In genomic region chr3:46102059-46102779, GRCh38 we compare ENCODE assay signal across 1 cellular context.
TF ChIP-seq lines count a peak whose summit lies in the region.

No MANE protein-coding gene starts in this region.

TF ChIP-seq in WTC11, 78 proteins besides CTCF, POLR2A, EP300 and RAD21 (continued from another document):
- TF ChIP-seq STAT6 (CRISPR knock-in tag; conservative IDR thresholded peaks at IDR 0.05; ENCODE audit: low read depth) (no peak), CREM (CRISPR knock-in tag; IDR thresholded peaks at IDR 0.05) (no peak)
